In genomic region chr2:13001408-13001807, GRCh38 we compare ENCODE assay signal across 20 cellular contexts.
"Had no signal": no experiment of that assay in that cellular context is flagged by ENCODE, and none has a peak within 500 bp of the region (broad histone marks: within the 10 kb centered on the region; RNA-seq: fewer than 3 reads in every experiment).

No MANE protein-coding gene starts in this region.

- H3K27me3 Mint-ChIP-seq: natural killer cell treated with Interleukin-12 subunit alpha and Interleukin-12 subunit beta and Interleukin-15 and Interleukin-18, amount 100 ng/mL, for 72 hours had no signal

- H3K9me3 Mint-ChIP-seq: activated naive CD4-positive, alpha-beta T cell treated with anti-CD3 and anti-CD28 coated beads for 36 hours; activated T-cell treated with anti-CD3 and anti-CD28 coated beads, Interleukin-2, amount 50 U/mL, for 72 hours; natural killer cell treated with Interleukin-12 subunit alpha and Interleukin-12 subunit beta and Interleukin-15 and Interleukin-18, amount 100 ng/mL, for 72 hours; stimulated activated naive CD8-positive, alpha-beta T cell treated with anti-CD3 and anti-CD28 coated beads, Interleukin-15, Interleukin-2, amounts not matched to agents 100 ng/mL and 50 ng/mL, for 24 hours; T-helper 1 cell treated with Interleukin-12 subunit alpha and Interleukin-12 subunit beta and Interleukin-4 antibody, amounts not matched to agents 30 μg/mL and 1 μg/mL, for 36 hours had no signal

- DNase-seq: activated CD4-positive, alpha-beta T cell treated with anti-CD3 and anti-CD28 coated beads for 4 hours; activated CD4-positive, alpha-beta T cell treated with anti-CD3 and anti-CD28 coated beads, Interleukin-2, amount 50 U/mL, for 48 hours; activated CD4-positive, CD25-positive, alpha-beta regulatory T cell; activated effector memory CD4-positive, alpha-beta T cell treated with Interleukin-2 at 50 U/mL for 16 hours; activated naive CD4-positive, alpha-beta T cell treated with anti-CD3 and anti-CD28 coated beads for 36 hours; activated T-cell treated with anti-CD3 and anti-CD28 coated beads, Interleukin-2, amount 50 U/mL, for 72 hours; amygdala; cerebellar nuclear complex; foreskin fibroblast; kidney; mammary epithelial cell; midbrain; stimulated activated CD4-positive, alpha-beta T cell treated with anti-CD3 and anti-CD28 coated beads, Interleukin-12 subunit alpha, Interleukin-12 subunit beta, amount 100 ng/mL, for 4 hours; substantia nigra; tibial artery had no signal

- H3K4me3 Mint-ChIP-seq: activated naive CD4-positive, alpha-beta T cell treated with anti-CD3 and anti-CD28 coated beads for 36 hours; activated T-cell treated with anti-CD3 and anti-CD28 coated beads, Interleukin-2, amount 50 U/mL, for 72 hours; natural killer cell treated with Interleukin-12 subunit alpha and Interleukin-12 subunit beta and Interleukin-15 and Interleukin-18, amount 100 ng/mL, for 72 hours; stimulated activated naive CD8-positive, alpha-beta T cell treated with anti-CD3 and anti-CD28 coated beads, Interleukin-15, Interleukin-2, amounts not matched to agents 100 ng/mL and 50 ng/mL, for 24 hours; T-helper 1 cell treated with Interleukin-12 subunit alpha and Interleukin-12 subunit beta and Interleukin-4 antibody, amounts not matched to agents 30 μg/mL and 1 μg/mL, for 36 hours had no signal

- ATAC-seq: activated T-cell treated with anti-CD3 and anti-CD28 coated beads, Interleukin-2, amount 50 U/mL, for 72 hours; left lobe of liver; natural killer cell treated with Interleukin-12 subunit alpha and Interleukin-12 subunit beta and Interleukin-15 and Interleukin-18, amount 100 ng/mL, for 72 hours had no signal

- H3K36me3 Mint-ChIP-seq: natural killer cell treated with Interleukin-12 subunit alpha and Interleukin-12 subunit beta and Interleukin-15 and Interleukin-18, amount 100 ng/mL, for 72 hours had no signal

- H3K27ac Mint-ChIP-seq: activated naive CD4-positive, alpha-beta T cell treated with anti-CD3 and anti-CD28 coated beads for 36 hours; activated T-cell treated with anti-CD3 and anti-CD28 coated beads, Interleukin-2, amount 50 U/mL, for 72 hours; progenitor cell of endocrine pancreas; stimulated activated naive CD8-positive, alpha-beta T cell treated with anti-CD3 and anti-CD28 coated beads, Interleukin-15, Interleukin-2, amounts not matched to agents 100 ng/mL and 50 ng/mL, for 24 hours; T-helper 1 cell treated with Interleukin-12 subunit alpha and Interleukin-12 subunit beta and Interleukin-4 antibody, amounts not matched to agents 30 μg/mL and 1 μg/mL, for 36 hours had no signal
